ENCODE assay signal across 18 cellular contexts in the genomic region with DNA sequence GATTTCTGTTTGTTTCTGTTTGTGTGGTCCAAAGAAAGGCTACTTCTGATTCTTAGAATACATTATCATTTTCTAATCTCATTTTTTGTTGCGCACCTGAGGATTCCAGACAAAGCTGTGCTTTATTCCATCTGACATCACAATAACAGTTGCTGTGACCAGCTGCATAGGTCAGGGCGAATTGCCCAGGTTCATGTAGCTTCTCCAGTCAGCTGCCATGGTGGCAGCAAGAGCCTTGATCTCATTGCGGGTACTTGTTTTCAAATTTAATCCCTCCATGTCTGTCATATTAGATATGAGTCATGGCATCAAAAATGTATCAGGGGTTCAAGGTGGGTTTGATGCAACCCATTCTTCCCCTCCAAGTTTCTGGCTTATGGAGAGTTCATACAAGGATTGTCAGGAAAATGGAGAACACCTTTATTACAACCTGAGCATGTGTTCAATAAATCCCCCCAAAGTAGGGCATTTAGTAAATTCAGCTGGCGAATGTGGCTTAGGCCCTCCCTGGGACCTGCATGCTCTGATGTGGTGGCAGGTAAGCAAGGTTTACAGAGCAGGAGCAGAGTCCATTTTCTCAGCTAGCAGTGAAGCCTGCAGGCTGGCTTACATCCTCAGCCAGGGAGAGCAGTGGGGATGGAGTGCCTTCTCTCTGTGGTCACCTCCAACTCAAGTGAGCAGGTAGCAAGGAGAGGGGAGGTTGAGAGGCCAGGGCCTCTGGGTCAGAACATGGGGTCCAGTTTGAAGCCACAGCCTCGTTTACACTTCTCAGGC.
"Had no signal": no experiment of that assay in that cellular context is flagged by ENCODE, and none has a peak within 500 bp of the region (broad histone marks: within the 10 kb centered on the region; RNA-seq: fewer than 3 reads in every experiment).

No MANE protein-coding gene starts in this region.

- H3K27me3 ChIP-seq: adrenal gland, left lung, neural progenitor cell, ovary, sigmoid colon, tibial nerve, uterus had no signal

- DNase-seq: activated CD4-positive, alpha-beta T cell treated with anti-CD3 and anti-CD28 coated beads for 1 hour; activated CD4-positive, alpha-beta T cell treated with anti-CD3 and anti-CD28 coated beads, Interleukin-2, amount 50 U/mL, for 4 hours; activated gamma-delta T cell treated with Interleukin-2 at 50 U/mL for 16 hours; adrenal gland; dermis blood vessel endothelial cell; foreskin fibroblast; left lung; ovary; sigmoid colon; stimulated activated naive CD4-positive, alpha-beta T cell; SW 1271; uterus; WERI-Rb-1 had no signal

- H3K27ac Mint-ChIP-seq: activated naive CD4-positive, alpha-beta T cell treated with anti-CD3 and anti-CD28 coated beads, Interleukin-2, amount 50 U/mL, for 72 hours; mesothelial cell of epicardium; neural progenitor cell had no signal

- H3K36me3 Mint-ChIP-seq: activated naive CD4-positive, alpha-beta T cell treated with anti-CD3 and anti-CD28 coated beads, Interleukin-2, amount 50 U/mL, for 72 hours had no signal

- H3K9me3 Mint-ChIP-seq: activated naive CD4-positive, alpha-beta T cell treated with anti-CD3 and anti-CD28 coated beads, Interleukin-2, amount 50 U/mL, for 72 hours; mesothelial cell of epicardium; neural progenitor cell had no signal

- H3K4me3 ChIP-seq: adrenal gland, left lung, neural progenitor cell, ovary, sigmoid colon, tibial nerve, uterus had no signal

- H3K4me3 Mint-ChIP-seq: mesothelial cell of epicardium, neural progenitor cell had no signal

- H3K9me3 ChIP-seq: adrenal gland, left lung, ovary, sigmoid colon, tibial nerve, uterus had no signal

- H3K4me1 ChIP-seq: adrenal gland, left lung, sigmoid colon, uterus had no signal

- H3K27ac ChIP-seq: adrenal gland, epithelial cell of prostate, left lung, ovary, sigmoid colon, tibial nerve, uterus, WERI-Rb-1 had no signal

- H3K4me1 Mint-ChIP-seq: neural progenitor cell had no signal

- ATAC-seq: activated naive CD4-positive, alpha-beta T cell treated with anti-CD3 and anti-CD28 coated beads, Interleukin-2, amount 50 U/mL, for 72 hours; left lung had no signal

- H3K36me3 ChIP-seq: adrenal gland, left lung, ovary, sigmoid colon, tibial nerve, uterus had no signal
